ENCODE assay signal across 1 cellular context in the genomic region with DNA sequence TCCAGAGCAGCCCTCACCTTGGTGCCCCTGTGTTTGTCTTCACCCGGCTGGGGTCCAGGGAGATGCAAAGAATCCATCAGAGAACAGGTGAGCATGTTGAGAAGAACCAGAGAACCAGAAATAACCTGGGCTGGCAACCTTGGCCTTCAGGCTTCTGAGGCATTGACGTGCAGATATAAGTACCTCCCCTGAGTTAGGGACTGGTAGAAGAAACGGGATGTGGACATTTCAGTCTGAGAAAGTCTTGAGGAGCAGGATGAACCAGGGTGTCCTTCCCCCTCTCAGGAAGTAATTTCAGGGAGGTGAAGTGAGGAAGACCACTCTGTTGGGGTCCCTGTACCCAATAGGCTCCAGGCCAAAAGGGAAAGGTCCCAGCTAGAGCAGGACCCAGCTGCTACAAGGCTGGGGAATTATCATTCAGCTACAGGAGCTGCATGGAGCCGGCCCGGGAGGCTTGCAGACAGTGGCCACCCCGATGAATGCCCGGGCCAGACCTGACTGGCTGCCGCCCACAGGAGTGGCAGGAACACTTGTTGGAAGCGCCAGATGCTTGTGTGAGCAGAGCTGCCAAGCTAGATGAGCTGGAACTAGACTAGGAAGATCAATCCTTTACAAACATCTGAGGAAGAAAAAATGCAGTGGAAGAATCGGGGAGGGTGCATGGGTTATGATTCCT.
TF ChIP-seq lines count a peak whose summit lies in the region.

No MANE protein-coding gene starts in this region.

TF ChIP-seq in IMR-90, 13 proteins besides CTCF, POLR2A, EP300 and RAD21:
- TF ChIP-seq MXI1 (IDR thresholded peaks at IDR 0.05; ENCODE audit: borderline replicate concordance, low read depth, low read length) (no peak), RCOR1 (IDR thresholded peaks at IDR 0.05; ENCODE audit: insufficient replicate concordance, low read length) (no peak), RFX5 (IDR thresholded peaks at IDR 0.05; ENCODE audit: low read depth, low read length) (no peak), FOS (IDR thresholded peaks at IDR 0.05; ENCODE audit: low read depth, low read length) (no peak), SMC3 (IDR thresholded peaks at IDR 0.05; ENCODE audit: low read depth, low read length) (no peak), CHD1 (IDR thresholded peaks at IDR 0.05; ENCODE audit: low read depth, low read length) (no peak), BHLHE40 (IDR thresholded peaks at IDR 0.05; ENCODE audit: low read depth, low read length) (no peak)
TF ChIP-seq in IMR-90: peak in this region for 0.
